Comparison of ENCODE assay signal across 1 cellular context in the genomic region with DNA sequence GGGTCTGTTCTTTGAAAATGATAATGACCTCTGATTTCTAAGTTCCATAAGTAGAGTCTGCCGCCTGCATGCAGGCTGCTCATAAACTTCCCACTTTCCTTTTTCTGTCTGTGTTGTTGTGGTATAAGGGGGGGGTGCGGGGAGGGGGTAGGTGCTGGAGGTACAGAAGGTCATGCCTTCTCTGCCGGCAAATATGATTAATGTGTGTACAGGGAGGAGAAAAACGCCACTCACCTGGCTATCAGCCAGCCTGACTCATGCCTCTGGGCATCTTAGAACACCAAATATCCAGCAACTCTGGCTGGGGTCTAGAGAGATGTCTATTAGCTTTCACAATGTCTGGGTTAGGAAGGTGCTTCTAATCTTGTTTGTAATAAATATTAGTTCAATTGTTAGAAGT.
A peak's percentile ranks its signal among the peaks of the same experiment; 100 is the strongest.
TF ChIP-seq lines count a peak whose summit lies in the region.

No MANE protein-coding gene starts in this region.

TF ChIP-seq in HEK293, 187 proteins besides CTCF, POLR2A, EP300 and RAD21 (continued from another document and continues in another):
- TF ChIP-seq, protein P1, sequence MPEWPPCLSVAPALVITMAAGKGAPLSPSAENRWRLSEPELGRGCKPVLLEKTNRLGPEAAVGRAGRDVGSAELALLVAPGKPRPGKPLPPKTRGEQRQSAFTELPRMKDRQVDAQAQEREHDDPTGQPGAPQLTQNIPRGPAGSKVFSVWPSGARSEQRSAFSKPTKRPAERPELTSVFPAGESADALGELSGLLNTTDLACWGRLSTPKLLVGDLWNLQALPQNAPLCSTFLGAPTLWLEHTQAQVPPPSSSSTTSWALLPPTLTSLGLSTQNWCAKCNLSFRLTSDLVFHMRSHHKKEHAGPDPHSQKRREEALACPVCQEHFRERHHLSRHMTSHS (tag by site-specific recombination; IDR thresholded peaks at IDR 0.05), result no peak
- TF ChIP-seq ZNF558 (tag by site-specific recombination; IDR thresholded peaks at IDR 0.05) (no peak; the same call in 1 of the 2 replicates), GLIS1 (tag by site-specific recombination; IDR thresholded peaks at IDR 0.05) (peak; percentile 60), ZBTB17 (tag by site-specific recombination; IDR thresholded peaks at IDR 0.05) (peak; percentile 76; the same call in 1 of the 2 replicates), ZNF37A (tag by site-specific recombination; IDR thresholded peaks at IDR 0.05) (no peak), KLF8 (tag by site-specific recombination; IDR thresholded peaks at IDR 0.05) (no peak), HOXC10 (CRISPR knock-in tag; IDR thresholded peaks at IDR 0.05) (no peak), ZNF341 (tag by site-specific recombination; IDR thresholded peaks at IDR 0.05; ENCODE audit: low read depth) (no peak), SCRT1 (tag by site-specific recombination; IDR thresholded peaks at IDR 0.05; ENCODE audit: borderline replicate concordance) (no peak), ZNF701 (tag by site-specific recombination; IDR thresholded peaks at IDR 0.05) (no peak), ZNF426 (tag by site-specific recombination; IDR thresholded peaks at IDR 0.05) (no peak), ZNF114 (tag by site-specific recombination; IDR thresholded peaks at IDR 0.05) (no peak), ZNF138 (tag by site-specific recombination; IDR thresholded peaks at IDR 0.05; ENCODE audit: borderline replicate concordance) (no peak), KLF9 (tag by site-specific recombination; IDR thresholded peaks at IDR 0.05; ENCODE audit: low read depth) (no peak), ZNF274 (IDR thresholded peaks at IDR 0.05; ENCODE audit: low read length) (no peak), ZNF274 (tag by site-specific recombination; IDR thresholded peaks at IDR 0.05; ENCODE audit: borderline replicate concordance) (no peak), ZBTB20 (tag by site-specific recombination; IDR thresholded peaks at IDR 0.05) (no peak), PRDM1 (tag by site-specific recombination; IDR thresholded peaks at IDR 0.05) (peak; percentile 81), OSR2 (tag by site-specific recombination; IDR thresholded peaks at IDR 0.05) (peak; percentile 85), ZNF560 (tag by site-specific recombination; IDR thresholded peaks at IDR 0.05; ENCODE audit: borderline replicate concordance) (no peak), TCF7L2 (IDR thresholded peaks at IDR 0.05; ENCODE audit: borderline replicate concordance, low read depth, low read length) (no peak), ZNF292 (tag by site-specific recombination; IDR thresholded peaks at IDR 0.05; ENCODE audit: borderline replicate concordance, low read depth) (no peak), ZNF571 (tag by site-specific recombination; IDR thresholded peaks at IDR 0.05) (no peak), ZNF501 (tag by site-specific recombination; IDR thresholded peaks at IDR 0.05) (peak; percentile 63; the same call in 1 of the 2 replicates), ZFP37 (tag by site-specific recombination; IDR thresholded peaks at IDR 0.05) (peak; percentile 50; the same call in 1 of the 2 replicates), IKZF3 (tag by site-specific recombination; IDR thresholded peaks at IDR 0.05) (peak; percentile 64), SP7 (tag by site-specific recombination; IDR thresholded peaks at IDR 0.05) (peak; percentile 96), EGR2 (tag by site-specific recombination; IDR thresholded peaks at IDR 0.05; ENCODE audit: low read depth) (peak; percentile 76), KLF1 (tag by site-specific recombination; IDR thresholded peaks at IDR 0.05) (no peak), ZNF596 (tag by site-specific recombination; IDR thresholded peaks at IDR 0.05) (peak; percentile 45; the same call in 1 of the 2 replicates), ZNF221 (tag by site-specific recombination; IDR thresholded peaks at IDR 0.05; ENCODE audit: borderline replicate concordance) (no peak), ZNF10 (tag by site-specific recombination; IDR thresholded peaks at IDR 0.05) (no peak), ZNF521 (tag by site-specific recombination; IDR thresholded peaks at IDR 0.05) (no peak), ZNF311 (tag by site-specific recombination; IDR thresholded peaks at IDR 0.05; ENCODE audit: borderline replicate concordance) (no peak), ZNF626 (tag by site-specific recombination; IDR thresholded peaks at IDR 0.05) (no peak), ZNF610 (tag by site-specific recombination; IDR thresholded peaks at IDR 0.05; ENCODE audit: borderline replicate concordance) (0 out of 2 replicates have a peak, but pooled peaks have one; percentile 14), ZNF600 (tag by site-specific recombination; IDR thresholded peaks at IDR 0.05) (peak; percentile 21; the same call in 1 of the 2 replicates), MEIS1 (CRISPR knock-in tag; IDR thresholded peaks at IDR 0.05; ENCODE audit: borderline replicate concordance) (peak; percentile 81; the same call in 1 of the 2 replicates), ZNF76 (tag by site-specific recombination; IDR thresholded peaks at IDR 0.05; ENCODE audit: borderline replicate concordance, low read depth) (0 out of 2 replicates have a peak, but pooled peaks have one; percentile 16), FEZF1 (tag by site-specific recombination; IDR thresholded peaks at IDR 0.05) (peak; percentile 82), ZNF792 (tag by site-specific recombination; IDR thresholded peaks at IDR 0.05) (no peak)
- TF ChIP-seq, protein P2, sequence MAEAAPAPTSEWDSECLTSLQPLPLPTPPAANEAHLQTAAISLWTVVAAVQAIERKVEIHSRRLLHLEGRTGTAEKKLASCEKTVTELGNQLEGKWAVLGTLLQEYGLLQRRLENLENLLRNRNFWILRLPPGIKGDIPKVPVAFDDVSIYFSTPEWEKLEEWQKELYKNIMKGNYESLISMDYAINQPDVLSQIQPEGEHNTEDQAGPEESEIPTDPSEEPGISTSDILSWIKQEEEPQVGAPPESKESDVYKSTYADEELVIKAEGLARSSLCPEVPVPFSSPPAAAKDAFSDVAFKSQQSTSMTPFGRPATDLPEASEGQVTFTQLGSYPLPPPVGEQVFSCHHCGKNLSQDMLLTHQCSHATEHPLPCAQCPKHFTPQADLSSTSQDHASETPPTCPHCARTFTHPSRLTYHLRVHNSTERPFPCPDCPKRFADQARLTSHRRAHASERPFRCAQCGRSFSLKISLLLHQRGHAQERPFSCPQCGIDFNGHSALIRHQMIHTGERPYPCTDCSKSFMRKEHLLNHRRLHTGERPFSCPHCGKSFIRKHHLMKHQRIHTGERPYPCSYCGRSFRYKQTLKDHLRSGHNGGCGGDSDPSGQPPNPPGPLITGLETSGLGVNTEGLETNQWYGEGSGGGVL (tag by site-specific recombination; IDR thresholded peaks at IDR 0.05), result peak; percentile 99
- TF ChIP-seq, protein P3, sequence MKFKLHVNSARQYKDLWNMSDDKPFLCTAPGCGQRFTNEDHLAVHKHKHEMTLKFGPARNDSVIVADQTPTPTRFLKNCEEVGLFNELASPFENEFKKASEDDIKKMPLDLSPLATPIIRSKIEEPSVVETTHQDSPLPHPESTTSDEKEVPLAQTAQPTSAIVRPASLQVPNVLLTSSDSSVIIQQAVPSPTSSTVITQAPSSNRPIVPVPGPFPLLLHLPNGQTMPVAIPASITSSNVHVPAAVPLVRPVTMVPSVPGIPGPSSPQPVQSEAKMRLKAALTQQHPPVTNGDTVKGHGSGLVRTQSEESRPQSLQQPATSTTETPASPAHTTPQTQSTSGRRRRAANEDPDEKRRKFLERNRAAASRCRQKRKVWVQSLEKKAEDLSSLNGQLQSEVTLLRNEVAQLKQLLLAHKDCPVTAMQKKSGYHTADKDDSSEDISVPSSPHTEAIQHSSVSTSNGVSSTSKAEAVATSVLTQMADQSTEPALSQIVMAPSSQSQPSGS (tag by site-specific recombination; IDR thresholded peaks at IDR 0.05; ENCODE audit: low read depth), result no peak
- TF ChIP-seq, protein P4, sequence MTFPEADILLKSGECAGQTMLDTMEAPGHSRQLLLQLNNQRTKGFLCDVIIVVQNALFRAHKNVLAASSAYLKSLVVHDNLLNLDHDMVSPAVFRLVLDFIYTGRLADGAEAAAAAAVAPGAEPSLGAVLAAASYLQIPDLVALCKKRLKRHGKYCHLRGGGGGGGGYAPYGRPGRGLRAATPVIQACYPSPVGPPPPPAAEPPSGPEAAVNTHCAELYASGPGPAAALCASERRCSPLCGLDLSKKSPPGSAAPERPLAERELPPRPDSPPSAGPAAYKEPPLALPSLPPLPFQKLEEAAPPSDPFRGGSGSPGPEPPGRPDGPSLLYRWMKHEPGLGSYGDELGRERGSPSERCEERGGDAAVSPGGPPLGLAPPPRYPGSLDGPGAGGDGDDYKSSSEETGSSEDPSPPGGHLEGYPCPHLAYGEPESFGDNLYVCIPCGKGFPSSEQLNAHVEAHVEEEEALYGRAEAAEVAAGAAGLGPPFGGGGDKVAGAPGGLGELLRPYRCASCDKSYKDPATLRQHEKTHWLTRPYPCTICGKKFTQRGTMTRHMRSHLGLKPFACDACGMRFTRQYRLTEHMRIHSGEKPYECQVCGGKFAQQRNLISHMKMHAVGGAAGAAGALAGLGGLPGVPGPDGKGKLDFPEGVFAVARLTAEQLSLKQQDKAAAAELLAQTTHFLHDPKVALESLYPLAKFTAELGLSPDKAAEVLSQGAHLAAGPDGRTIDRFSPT (tag by site-specific recombination; IDR thresholded peaks at IDR 0.05), result peak; percentile 38; the same call in 1 of the 2 replicates
- TF ChIP-seq, protein P5, sequence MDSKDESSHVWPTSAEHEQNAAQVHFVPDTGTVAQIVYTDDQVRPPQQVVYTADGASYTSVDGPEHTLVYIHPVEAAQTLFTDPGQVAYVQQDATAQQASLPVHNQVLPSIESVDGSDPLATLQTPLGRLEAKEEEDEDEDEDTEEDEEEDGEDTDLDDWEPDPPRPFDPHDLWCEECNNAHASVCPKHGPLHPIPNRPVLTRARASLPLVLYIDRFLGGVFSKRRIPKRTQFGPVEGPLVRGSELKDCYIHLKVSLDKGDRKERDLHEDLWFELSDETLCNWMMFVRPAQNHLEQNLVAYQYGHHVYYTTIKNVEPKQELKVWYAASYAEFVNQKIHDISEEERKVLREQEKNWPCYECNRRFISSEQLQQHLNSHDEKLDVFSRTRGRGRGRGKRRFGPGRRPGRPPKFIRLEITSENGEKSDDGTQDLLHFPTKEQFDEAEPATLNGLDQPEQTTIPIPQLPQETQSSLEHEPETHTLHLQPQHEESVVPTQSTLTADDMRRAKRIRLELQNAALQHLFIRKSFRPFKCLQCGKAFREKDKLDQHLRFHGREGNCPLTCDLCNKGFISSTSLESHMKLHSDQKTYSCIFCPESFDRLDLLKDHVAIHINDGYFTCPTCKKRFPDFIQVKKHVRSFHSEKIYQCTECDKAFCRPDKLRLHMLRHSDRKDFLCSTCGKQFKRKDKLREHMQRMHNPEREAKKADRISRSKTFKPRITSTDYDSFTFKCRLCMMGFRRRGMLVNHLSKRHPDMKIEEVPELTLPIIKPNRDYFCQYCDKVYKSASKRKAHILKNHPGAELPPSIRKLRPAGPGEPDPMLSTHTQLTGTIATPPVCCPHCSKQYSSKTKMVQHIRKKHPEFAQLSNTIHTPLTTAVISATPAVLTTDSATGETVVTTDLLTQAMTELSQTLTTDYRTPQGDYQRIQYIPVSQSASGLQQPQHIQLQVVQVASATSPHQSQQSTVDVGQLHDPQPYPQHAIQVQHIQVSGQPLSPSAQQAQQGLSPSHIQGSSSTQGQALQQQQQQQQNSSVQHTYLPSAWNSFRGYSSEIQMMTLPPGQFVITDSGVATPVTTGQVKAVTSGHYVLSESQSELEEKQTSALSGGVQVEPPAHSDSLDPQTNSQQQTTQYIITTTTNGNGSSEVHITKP (tag by site-specific recombination; IDR thresholded peaks at IDR 0.05), result no peak
- TF ChIP-seq, protein P6, sequence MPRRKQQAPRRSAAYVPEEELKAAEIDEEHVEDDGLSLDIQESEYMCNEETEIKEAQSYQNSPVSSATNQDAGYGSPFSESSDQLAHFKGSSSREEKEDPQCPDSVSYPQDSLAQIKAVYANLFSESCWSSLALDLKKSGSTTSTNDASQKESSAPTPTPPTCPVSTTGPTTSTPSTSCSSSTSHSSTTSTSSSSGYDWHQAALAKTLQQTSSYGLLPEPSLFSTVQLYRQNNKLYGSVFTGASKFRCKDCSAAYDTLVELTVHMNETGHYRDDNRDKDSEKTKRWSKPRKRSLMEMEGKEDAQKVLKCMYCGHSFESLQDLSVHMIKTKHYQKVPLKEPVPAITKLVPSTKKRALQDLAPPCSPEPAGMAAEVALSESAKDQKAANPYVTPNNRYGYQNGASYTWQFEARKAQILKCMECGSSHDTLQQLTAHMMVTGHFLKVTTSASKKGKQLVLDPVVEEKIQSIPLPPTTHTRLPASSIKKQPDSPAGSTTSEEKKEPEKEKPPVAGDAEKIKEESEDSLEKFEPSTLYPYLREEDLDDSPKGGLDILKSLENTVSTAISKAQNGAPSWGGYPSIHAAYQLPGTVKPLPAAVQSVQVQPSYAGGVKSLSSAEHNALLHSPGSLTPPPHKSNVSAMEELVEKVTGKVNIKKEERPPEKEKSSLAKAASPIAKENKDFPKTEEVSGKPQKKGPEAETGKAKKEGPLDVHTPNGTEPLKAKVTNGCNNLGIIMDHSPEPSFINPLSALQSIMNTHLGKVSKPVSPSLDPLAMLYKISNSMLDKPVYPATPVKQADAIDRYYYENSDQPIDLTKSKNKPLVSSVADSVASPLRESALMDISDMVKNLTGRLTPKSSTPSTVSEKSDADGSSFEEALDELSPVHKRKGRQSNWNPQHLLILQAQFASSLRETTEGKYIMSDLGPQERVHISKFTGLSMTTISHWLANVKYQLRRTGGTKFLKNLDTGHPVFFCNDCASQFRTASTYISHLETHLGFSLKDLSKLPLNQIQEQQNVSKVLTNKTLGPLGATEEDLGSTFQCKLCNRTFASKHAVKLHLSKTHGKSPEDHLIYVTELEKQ (tag by site-specific recombination; IDR thresholded peaks at IDR 0.05; ENCODE audit: borderline replicate concordance), result peak; percentile 49; the same call in 1 of the 2 replicates
- TF ChIP-seq, protein P7, sequence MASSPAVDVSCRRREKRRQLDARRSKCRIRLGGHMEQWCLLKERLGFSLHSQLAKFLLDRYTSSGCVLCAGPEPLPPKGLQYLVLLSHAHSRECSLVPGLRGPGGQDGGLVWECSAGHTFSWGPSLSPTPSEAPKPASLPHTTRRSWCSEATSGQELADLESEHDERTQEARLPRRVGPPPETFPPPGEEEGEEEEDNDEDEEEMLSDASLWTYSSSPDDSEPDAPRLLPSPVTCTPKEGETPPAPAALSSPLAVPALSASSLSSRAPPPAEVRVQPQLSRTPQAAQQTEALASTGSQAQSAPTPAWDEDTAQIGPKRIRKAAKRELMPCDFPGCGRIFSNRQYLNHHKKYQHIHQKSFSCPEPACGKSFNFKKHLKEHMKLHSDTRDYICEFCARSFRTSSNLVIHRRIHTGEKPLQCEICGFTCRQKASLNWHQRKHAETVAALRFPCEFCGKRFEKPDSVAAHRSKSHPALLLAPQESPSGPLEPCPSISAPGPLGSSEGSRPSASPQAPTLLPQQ (tag by site-specific recombination; IDR thresholded peaks at IDR 0.05), result 0 out of 2 replicates have a peak, but pooled peaks have one; percentile 51
- TF ChIP-seq, protein P8, sequence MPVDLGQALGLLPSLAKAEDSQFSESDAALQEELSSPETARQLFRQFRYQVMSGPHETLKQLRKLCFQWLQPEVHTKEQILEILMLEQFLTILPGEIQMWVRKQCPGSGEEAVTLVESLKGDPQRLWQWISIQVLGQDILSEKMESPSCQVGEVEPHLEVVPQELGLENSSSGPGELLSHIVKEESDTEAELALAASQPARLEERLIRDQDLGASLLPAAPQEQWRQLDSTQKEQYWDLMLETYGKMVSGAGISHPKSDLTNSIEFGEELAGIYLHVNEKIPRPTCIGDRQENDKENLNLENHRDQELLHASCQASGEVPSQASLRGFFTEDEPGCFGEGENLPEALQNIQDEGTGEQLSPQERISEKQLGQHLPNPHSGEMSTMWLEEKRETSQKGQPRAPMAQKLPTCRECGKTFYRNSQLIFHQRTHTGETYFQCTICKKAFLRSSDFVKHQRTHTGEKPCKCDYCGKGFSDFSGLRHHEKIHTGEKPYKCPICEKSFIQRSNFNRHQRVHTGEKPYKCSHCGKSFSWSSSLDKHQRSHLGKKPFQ (tag by site-specific recombination; IDR thresholded peaks at IDR 0.05), result no peak
